1 cellular context compared by ENCODE assay signal in the genomic region with DNA sequence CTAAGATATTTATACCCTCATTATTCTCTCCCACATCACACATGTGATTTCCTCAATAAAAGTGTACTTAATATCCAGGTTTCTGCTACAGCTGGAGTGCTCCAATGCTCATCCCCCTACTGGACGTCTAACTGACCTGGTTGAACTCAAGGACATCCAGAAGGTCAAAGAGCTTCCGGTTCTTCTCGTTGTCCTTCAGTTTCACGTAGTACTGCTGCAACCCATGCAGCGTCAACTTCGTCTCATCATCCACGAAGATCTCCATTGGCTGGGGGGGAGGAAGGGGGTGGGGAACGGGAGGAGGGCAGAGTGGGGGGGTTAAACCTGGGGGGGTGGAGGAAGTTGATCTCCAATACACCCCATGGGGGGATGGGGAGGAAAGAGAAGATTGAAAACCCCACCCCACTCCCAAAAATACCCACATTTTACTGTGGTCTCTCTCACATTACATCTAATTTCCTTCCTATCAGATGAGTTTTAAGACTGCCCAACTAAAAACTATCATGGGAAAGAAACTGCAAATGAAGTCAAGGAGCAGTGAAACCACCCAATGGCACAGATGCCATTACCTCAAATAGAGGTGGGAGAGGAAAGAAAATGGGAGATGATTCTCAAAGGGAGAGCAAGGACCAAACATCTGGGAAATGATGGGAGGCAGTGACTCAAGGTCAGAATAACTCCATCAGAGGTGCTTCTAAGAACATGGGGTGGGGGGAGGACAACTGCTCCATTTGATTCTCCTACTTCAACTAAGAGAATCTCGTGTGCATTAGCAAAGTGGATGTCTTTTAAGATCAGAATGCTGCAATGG.
TF ChIP-seq lines count a peak whose summit lies in the region.

No MANE protein-coding gene starts in this region.

TF ChIP-seq in GM12878, 131 proteins besides CTCF, POLR2A, EP300 and RAD21:
- TF ChIP-seq BRCA1 (IDR thresholded peaks at IDR 0.05; ENCODE audit: low read depth, low read length) (no peak), POLR2AphosphoS5 (IDR thresholded peaks at IDR 0.05; ENCODE audit: low read length) (0 out of 2 replicates have a peak, but pooled peaks have one; percentile 7), ZBED1 (IDR thresholded peaks at IDR 0.05; ENCODE audit: borderline replicate concordance) (no peak), EGR1 (IDR thresholded peaks at IDR 0.05; ENCODE audit: borderline replicate concordance in 1 of 2, low read depth in 2 of 2, low read length in 2 of 2) (no peak), HDAC2 (IDR thresholded peaks at IDR 0.05) (no peak), TCF7 (IDR thresholded peaks at IDR 0.05; ENCODE audit: borderline replicate concordance) (no peak), ZSCAN29 (IDR thresholded peaks at IDR 0.05) (no peak)
